ENCODE assay signal across 19 cellular contexts in the genomic region with DNA sequence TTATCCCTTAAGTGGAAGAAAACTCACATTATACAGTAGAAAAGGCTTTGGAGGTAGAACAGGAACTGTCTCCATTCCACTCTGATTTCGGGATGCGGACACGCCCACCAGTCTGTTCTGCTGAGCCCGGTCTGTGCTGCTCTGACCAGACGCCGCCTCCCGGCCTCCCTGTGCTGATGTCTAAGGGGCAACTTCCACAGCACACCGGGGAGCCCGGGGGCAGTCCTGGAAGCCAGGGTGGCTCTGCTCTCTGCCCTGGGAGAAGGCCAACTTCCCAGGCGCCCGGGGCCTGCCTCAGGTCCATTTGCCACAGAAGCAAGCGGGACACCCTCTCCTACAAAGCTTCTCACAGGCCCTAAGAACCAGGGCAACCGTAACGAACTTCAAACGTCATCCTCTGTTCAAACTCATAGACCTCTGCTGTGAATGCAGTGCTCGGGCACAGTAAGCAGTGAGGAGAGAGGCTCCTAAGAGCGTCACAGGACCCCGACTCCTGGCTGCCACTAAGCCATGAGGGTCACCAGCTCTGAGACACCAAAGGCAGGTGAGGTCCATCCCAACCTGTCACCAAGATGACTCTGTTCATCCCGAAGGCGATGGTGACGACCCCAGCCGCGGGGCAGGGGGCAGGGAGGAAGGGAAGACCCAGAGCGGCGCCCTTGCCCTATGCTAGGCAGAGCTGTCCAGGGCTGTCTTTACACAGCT. TPM values are rescaled to one million over a fixed set of nuclear protein-coding genes. Genes with fewer than 3 reads are reported as not detected.
DNase-seq lines count a peak whose midpoint lies in the region; ATAC-seq and TF ChIP-seq lines count a peak whose summit lies in the region.
"Had no signal": no experiment of that assay in that cellular context is flagged by ENCODE, and none has a peak within 500 bp of the region (broad histone marks: within the 10 kb centered on the region; RNA-seq: fewer than 3 reads in every experiment).

No MANE protein-coding gene starts in this region.

- H3K9me3 ChIP-seq in OCI-LY7 (ENCODE audit: low read length) (no peaks in the 10 kb centered on the region), upper lobe of left lung (no peaks in the 10 kb centered on the region), lower lobe of right lung (no peaks in the 10 kb centered on the region)
- H3K9me3 ChIP-seq: SJCRH30 had no signal

- H2AFZ ChIP-seq in OCI-LY7 (ENCODE audit: low read length) = no peak overlapping the region

- no peak for TF ChIP-seq EP300 in upper lobe of left lung (IDR thresholded peaks at IDR 0.05)

- H3K27me3 ChIP-seq in upper lobe of left lung (no peaks in the 10 kb centered on the region), lower lobe of right lung (ENCODE audit: low read depth) (no peaks in the 10 kb centered on the region)
- H3K27me3 ChIP-seq: SJCRH30 had no signal

- H3K4me3 ChIP-seq in OCI-LY7 (ENCODE audit: low read depth, low read length, poor library complexity, severe bottlenecking) (no peak overlapping the region), upper lobe of left lung (no peak overlapping the region), lower lobe of right lung (no peak overlapping the region)
- H3K4me3 ChIP-seq: SJCRH30 had no signal

- peak overlapping the region; percentile 17 for H3K4me3 Mint-ChIP-seq in neural crest cell

- no peaks in the 10 kb centered on the region for H3K27me3 Mint-ChIP-seq in neural crest cell (ENCODE audit: low read depth)

- H3K36me3 ChIP-seq in OCI-LY7 (ENCODE audit: insufficient read depth, low read length) = peaks cover 58% of the 10 kb centered on the region
- peaks cover 0 to 4% (median 1%) of the 10 kb centered on the region in 4 donors for H3K36me3 ChIP-seq in upper lobe of left lung
- peaks cover 6% of the 10 kb centered on the region for H3K36me3 ChIP-seq in lower lobe of right lung
- H3K36me3 ChIP-seq: SJCRH30 had no signal

- H3K9me3 Mint-ChIP-seq in neural crest cell = no peaks in the 10 kb centered on the region

- peak overlapping the region; percentile 38 for H3K27ac Mint-ChIP-seq in neural crest cell (ENCODE audit: unreplicated experiment)

- POLR2A ChIA-PET in OCI-LY7 (lab: Charles Lee) = no interaction called here

- intact Hi-C loops in OCI-LY7 (cut with micrococcal nuclease; ENCODE audit: unreplicated experiment) = loop anchor here (10.0 kb wide), 1 partner anchor 345 kb away; a partner anchor contains a TSS
- intact Hi-C loops in lower lobe of right lung (cut with DNase I) = no loop called here

- H3K4me1 Mint-ChIP-seq in neural crest cell = peaks cover 32% of the 10 kb centered on the region

- no peaks in the 10 kb centered on the region for H3K9me2 ChIP-seq in OCI-LY7 (ENCODE audit: insufficient read depth, low read length)

- H3K27ac ChIP-seq in OCI-LY7 (ENCODE audit: low read depth, low read length, poor library complexity, severe bottlenecking) (peak overlapping the region; percentile 34), upper lobe of left lung (no peak overlapping the region), lower lobe of right lung (no peak overlapping the region), caudate nucleus (ENCODE audit: low read depth, low read length) (no peak overlapping the region)
- H3K27ac ChIP-seq: SJCRH30 had no signal

- 91 to 94% methylated on average over 16 to 25 of the region's 25 CpGs for WGBS in upper lobe of left lung, 2 donors

- peaks cover 11% of the 10 kb centered on the region; the same call in 1 of the 2 replicates for H4K20me1 ChIP-seq in OCI-LY7 (ENCODE audit: insufficient read depth, low read length)

- H3K4me1 ChIP-seq in OCI-LY7 (ENCODE audit: insufficient read depth, low read length, poor library complexity, severe bottlenecking) (peaks cover 38% of the 10 kb centered on the region), upper lobe of left lung (peaks cover 20 to 33% (median 24%) of the 10 kb centered on the region in 4 donors), lower lobe of right lung (peaks cover 41% of the 10 kb centered on the region)
- H3K4me1 ChIP-seq: SJCRH30 had no signal

- CTCF ChIA-PET in OCI-LY7 (lab: Charles Lee; ENCODE audit: unreplicated experiment) = no interaction called here

- H3K4me2 ChIP-seq in OCI-LY7 (ENCODE audit: low read length) = peak overlapping the region; percentile 45

- peak in 1 of 2 donors; percentile 12 for ATAC-seq in upper lobe of left lung (ENCODE audit: low FRiP score in 2 of 2)
- no peak for ATAC-seq in lower lobe of right lung
- ATAC-seq: HCT116 had no signal

- BruUV-seq in OCI-LY7 (replicated peaks; lab: Mats Ljungman, UMichigan) = no TSS peak

- H3K36me3 Mint-ChIP-seq in neural crest cell (ENCODE audit: low read depth) = peaks cover 9% of the 10 kb centered on the region

- H3K79me2 ChIP-seq in OCI-LY7 (ENCODE audit: insufficient read depth, low read depth, low read length) = peaks cover 74% of the 10 kb centered on the region

- TF ChIP-seq CTCF in OCI-LY7 (conservative IDR thresholded peaks at IDR 0.05; ENCODE audit: low read length) (no peak), neural crest cell (conservative IDR thresholded peaks at IDR 0.05) (no peak), upper lobe of left lung (IDR thresholded peaks at IDR 0.05) (no peak), lower lobe of right lung (IDR thresholded peaks at IDR 0.05) (no peak)

- peak; percentile 29 for DNase-seq in activated CD8-positive, alpha-beta memory T cell treated with anti-CD3 and anti-CD28 coated beads, Interleukin-2, amount 50 U/mL, for 48 hours
- no peak for DNase-seq in activated CD8-positive, alpha-beta memory T cell treated with anti-CD3 and anti-CD28 coated beads, Interleukin-2, amount 50 U/mL, for 4 hours
- no peak for DNase-seq in OCI-LY7 (ENCODE audit: low spot score)
- no peak for DNase-seq in neural crest cell (ENCODE audit: low read depth, low spot score)
- DNase-seq in upper lobe of left lung = peak; percentile 13 to 66
- no peak for DNase-seq in lower lobe of right lung
- DNase-seq in HPDE6-E6E7 (ENCODE audit: extremely low spot score) = no peak
- DNase-seq in caudate nucleus (lab: John Stamatoyannopoulos, UW) = no peak
- DNase-seq: DMS153; EL; KBM-7; NCI-H1048; NCI-H146; NCI-H345; NCI-H526 treated with DMSO at 0.1 percent for 48 hours; NK-92 treated with Interleukin-12 subunit alpha and Interleukin-12 subunit beta, amount 100 ng/mL, for 24 hours; RPMI8226; SJCRH30 had no signal

- no peak for TF ChIP-seq POLR2A in upper lobe of left lung (IDR thresholded peaks at IDR 0.05)

RNA-seq across cellular contexts. Expression of a gene that starts 5.6 kb away (rescaled TPM):
- total RNA-seq in OCI-LY7 (2014; rRNA removed; shearing (Covaris generic)) = 6.7 and 11.2 TPM in 2 replicates
- 28.4 and 38.9 TPM in 2 replicates for total RNA-seq in OCI-LY7 (2022)
- total RNA-seq in neural crest cell = 33.6 and 35.1 TPM in 2 replicates
- total RNA-seq in upper lobe of left lung = 10 to 100 TPM; 13.0 to 44.0 (median 20.7) TPM
- total RNA-seq in lower lobe of right lung = 17.6 TPM

Comparison
In these comparisons a context has a peak if more than half of its experiments do, and no peak if none do; other contexts are left out.
1. DNase-seq: peak in activated CD8-positive, alpha-beta memory T cell treated with anti-CD3 and anti-CD28 coated beads, Interleukin-2, amount 50 U/mL, for 48 hours (single experiment) and upper lobe of left lung (2 of 2); none in activated CD8-positive, alpha-beta memory T cell treated with anti-CD3 and anti-CD28 coated beads, Interleukin-2, amount 50 U/mL, for 4 hours (single experiment), OCI-LY7 (single experiment), neural crest cell (single experiment), lower lobe of right lung (single experiment), HPDE6-E6E7 (single experiment) and caudate nucleus (0 of 61).